30 cellular contexts compared by ENCODE assay signal in the genomic region with DNA sequence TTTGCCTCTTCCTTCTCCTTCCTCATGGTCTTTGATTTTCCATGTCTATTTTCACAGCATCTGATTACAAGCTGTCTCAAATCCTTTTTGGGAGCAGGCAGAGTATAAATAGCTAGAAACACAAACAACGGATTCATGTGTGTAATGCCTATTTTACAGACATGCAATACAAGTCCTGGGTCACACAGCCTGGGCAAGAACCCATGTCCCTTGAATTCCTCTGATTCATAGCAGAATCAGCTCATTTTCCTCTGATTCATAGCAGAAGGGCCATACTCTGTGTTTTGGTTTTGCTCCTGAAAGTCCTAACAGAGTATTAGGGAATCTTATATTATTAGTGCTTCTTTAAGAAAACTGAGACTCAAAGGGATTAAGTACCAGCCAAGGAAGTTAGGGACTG.
DNase-seq lines count a peak whose midpoint lies in the region; ATAC-seq, FAIRE-seq and TF ChIP-seq lines count a peak whose summit lies in the region.
"Had no signal": no experiment of that assay in that cellular context is flagged by ENCODE, and none has a peak within 500 bp of the region (broad histone marks: within the 10 kb centered on the region; RNA-seq: fewer than 3 reads in every experiment).

No MANE protein-coding gene starts in this region.

- no peaks in the 10 kb centered on the region for H3K36me3 Mint-ChIP-seq in HFFc6 (ENCODE audit: low read depth)
- H3K36me3 Mint-ChIP-seq: activated naive CD8-positive, alpha-beta T cell treated with anti-CD3 and anti-CD28 coated beads, Interleukin-2, amount 10 ng/mL, durations not matched to agents 7 days and 5 days; CD8-positive, alpha-beta memory T cell; stimulated activated naive B cell treated with anti-CD40 and anti-IgM and Interleukin-4, amounts not matched to agents 10 μg/mL and 1 μg/mL and 100 μg/mL, for 72 hours had no signal

- ATAC-seq in HG02852 (IDR thresholded peaks at IDR 0.05; ENCODE audit: unreplicated experiment) = no peak
- ATAC-seq in GM19324 (IDR thresholded peaks at IDR 0.05; ENCODE audit: low FRiP score, unreplicated experiment) = no peak
- ATAC-seq: foreskin keratinocyte; heart left ventricle; right cardiac atrium; stimulated activated naive B cell treated with anti-CD40 and anti-IgM and Interleukin-4, amounts not matched to agents 10 μg/mL and 1 μg/mL and 100 μg/mL, for 72 hours had no signal

- H3K27ac Mint-ChIP-seq in HFFc6 = no peak overlapping the region
- H3K27ac Mint-ChIP-seq: activated CD4-positive, alpha-beta memory T cell treated with anti-CD3 and anti-CD28 coated beads, Interleukin-2, amount 10 ng/mL, durations not matched to agents 7 days and 5 days; activated naive CD8-positive, alpha-beta T cell treated with anti-CD3 and anti-CD28 coated beads, Interleukin-2, amount 10 ng/mL, durations not matched to agents 7 days and 5 days; B cell; CD8-positive, alpha-beta memory T cell; stimulated activated naive B cell treated with anti-CD40 and anti-IgM and Interleukin-4, amounts not matched to agents 10 μg/mL and 1 μg/mL and 100 μg/mL, for 72 hours had no signal

- H3K4me1 ChIP-seq in ACC112 (ENCODE audit: control insufficient read depth, insufficient read depth, low read length, unreplicated experiment) = peaks cover 26% of the 10 kb centered on the region
- H3K4me1 ChIP-seq: foreskin keratinocyte, heart left ventricle, suprapubic skin had no signal

- peak overlapping the region; percentile 79 for H3K27ac ChIP-seq in ACC112 (ENCODE audit: low read depth, low read length)
- H3K27ac ChIP-seq: foreskin keratinocyte, heart left ventricle, KMS-11, SK-N-MC, suprapubic skin had no signal

- H3K27me3 Mint-ChIP-seq in HFFc6 (ENCODE audit: insufficient read depth) = peaks cover 23% of the 10 kb centered on the region
- H3K27me3 Mint-ChIP-seq: activated CD4-positive, alpha-beta memory T cell treated with anti-CD3 and anti-CD28 coated beads, Interleukin-2, amount 10 ng/mL, durations not matched to agents 7 days and 5 days; activated naive CD8-positive, alpha-beta T cell treated with anti-CD3 and anti-CD28 coated beads, Interleukin-2, amount 10 ng/mL, durations not matched to agents 7 days and 5 days; B cell had no signal

- DNase-seq in HFFc6 = peak; percentile 38
- DNase-seq in bronchial epithelial cell (ENCODE audit: low read depth) = peak; percentile 52
- peak; percentile 18 for DNase-seq in myocyte (ENCODE audit: low read depth)
- no peak for DNase-seq in activated effector memory CD4-positive, alpha-beta T cell treated with anti-CD3 and anti-CD28 coated beads, Interleukin-2, amount 50 U/mL, for 16 hours
- DNase-seq in stimulated activated CD4-positive, alpha-beta T cell treated with anti-CD3 and anti-CD28 coated beads, Interleukin-15, amount 100 ng/mL, for 24 hours = no peak
- DNase-seq: 8988T; activated CD4-positive, alpha-beta memory T cell treated with anti-CD3 and anti-CD28 coated beads, Interleukin-2, amount 10 ng/mL, durations not matched to agents 7 days and 5 days; activated CD4-positive, CD25-positive, alpha-beta regulatory T cell treated with anti-CD3 and anti-CD28 coated beads, Interleukin-2, amount 50 U/mL, for 72 hours; activated naive CD8-positive, alpha-beta T cell treated with anti-CD3 and anti-CD28 coated beads, Interleukin-2, amount 10 ng/mL, durations not matched to agents 7 days and 5 days; CD8-positive, alpha-beta memory T cell; DMS153; HCEC 1CT; heart left ventricle; MV-4-11; NCI-H1436 treated with DMSO at 0.1 percent for 48 hours; NCI-H446 treated with DMSO at 0.1 percent for 48 hours; NCI-H82; right cardiac atrium; stimulated activated naive B cell treated with anti-CD40 and anti-IgM and Interleukin-4, amounts not matched to agents 10 μg/mL and 1 μg/mL and 100 μg/mL, for 72 hours had no signal

- H3K36me3 ChIP-seq in ACC112 (ENCODE audit: insufficient read depth, low read length) (no peaks in the 10 kb centered on the region), bronchial epithelial cell (ENCODE audit: control insufficient read depth, insufficient read depth, low read length) (no peaks in the 10 kb centered on the region)
- H3K36me3 ChIP-seq: heart left ventricle, suprapubic skin had no signal

- no peaks in the 10 kb centered on the region for H3K9me3 Mint-ChIP-seq in HFFc6
- H3K9me3 Mint-ChIP-seq: activated CD4-positive, alpha-beta memory T cell treated with anti-CD3 and anti-CD28 coated beads, Interleukin-2, amount 10 ng/mL, durations not matched to agents 7 days and 5 days; activated naive CD8-positive, alpha-beta T cell treated with anti-CD3 and anti-CD28 coated beads, Interleukin-2, amount 10 ng/mL, durations not matched to agents 7 days and 5 days; CD8-positive, alpha-beta memory T cell; neural crest cell; stimulated activated naive B cell treated with anti-CD40 and anti-IgM and Interleukin-4, amounts not matched to agents 10 μg/mL and 1 μg/mL and 100 μg/mL, for 72 hours had no signal

- FAIRE-seq in bronchial epithelial cell (lab: Jason Lieb, UNC) = no peak
- FAIRE-seq: endothelial cell of umbilical vein had no signal

- H3K79me2 ChIP-seq in ACC112 (ENCODE audit: control insufficient read depth, insufficient read depth, low read length, unreplicated experiment) = no peaks in the 10 kb centered on the region

- H3K4me1 Mint-ChIP-seq in HFFc6 (ENCODE audit: low read depth) = peaks cover 28% of the 10 kb centered on the region
- H3K4me1 Mint-ChIP-seq: activated CD4-positive, alpha-beta memory T cell treated with anti-CD3 and anti-CD28 coated beads, Interleukin-2, amount 10 ng/mL, durations not matched to agents 7 days and 5 days; activated naive CD8-positive, alpha-beta T cell treated with anti-CD3 and anti-CD28 coated beads, Interleukin-2, amount 10 ng/mL, durations not matched to agents 7 days and 5 days; B cell; CD8-positive, alpha-beta memory T cell; stimulated activated naive B cell treated with anti-CD40 and anti-IgM and Interleukin-4, amounts not matched to agents 10 μg/mL and 1 μg/mL and 100 μg/mL, for 72 hours had no signal

- TF ChIP-seq CTCF in HFFc6 (IDR thresholded peaks at IDR 0.05) = no peak
- TF ChIP-seq CTCF in bronchial epithelial cell (IDR thresholded peaks at IDR 0.05; ENCODE audit: insufficient read depth, low read length, severe bottlenecking) = no peak

- no peak overlapping the region for H2AFZ ChIP-seq in ACC112 (ENCODE audit: low read length, unreplicated experiment)

- H3K4me3 Mint-ChIP-seq in HFFc6 = peak overlapping the region; percentile 61
- H3K4me3 Mint-ChIP-seq: activated CD4-positive, alpha-beta memory T cell treated with anti-CD3 and anti-CD28 coated beads, Interleukin-2, amount 10 ng/mL, durations not matched to agents 7 days and 5 days; activated naive CD8-positive, alpha-beta T cell treated with anti-CD3 and anti-CD28 coated beads, Interleukin-2, amount 10 ng/mL, durations not matched to agents 7 days and 5 days; B cell; CD8-positive, alpha-beta memory T cell; neural crest cell; stimulated activated naive B cell treated with anti-CD40 and anti-IgM and Interleukin-4, amounts not matched to agents 10 μg/mL and 1 μg/mL and 100 μg/mL, for 72 hours had no signal

- H3K27me3 ChIP-seq in ACC112 (ENCODE audit: insufficient read depth, low read length) (peaks cover 4% of the 10 kb centered on the region; the same call in 1 of the 2 replicates), bronchial epithelial cell (ENCODE audit: control insufficient read depth, insufficient read depth, low read length) (no peaks in the 10 kb centered on the region)

- H3K4me3 ChIP-seq in ACC112 (ENCODE audit: low read depth, low read length) (peak overlapping the region; percentile 17), bronchial epithelial cell (ENCODE audit: low read depth, low read length) (no peak overlapping the region)
- H3K4me3 ChIP-seq: heart left ventricle, lung, SK-N-MC, suprapubic skin had no signal

Comparison
In these comparisons a context has a peak if more than half of its experiments do, and no peak if none do; other contexts are left out.
1. DNase-seq: peak in HFFc6 (single experiment), bronchial epithelial cell (single experiment) and myocyte (single experiment); none in activated effector memory CD4-positive, alpha-beta T cell treated with anti-CD3 and anti-CD28 coated beads, Interleukin-2, amount 50 U/mL, for 16 hours (single experiment) and stimulated activated CD4-positive, alpha-beta T cell treated with anti-CD3 and anti-CD28 coated beads, Interleukin-15, amount 100 ng/mL, for 24 hours (single experiment).